In the genomic region with DNA sequence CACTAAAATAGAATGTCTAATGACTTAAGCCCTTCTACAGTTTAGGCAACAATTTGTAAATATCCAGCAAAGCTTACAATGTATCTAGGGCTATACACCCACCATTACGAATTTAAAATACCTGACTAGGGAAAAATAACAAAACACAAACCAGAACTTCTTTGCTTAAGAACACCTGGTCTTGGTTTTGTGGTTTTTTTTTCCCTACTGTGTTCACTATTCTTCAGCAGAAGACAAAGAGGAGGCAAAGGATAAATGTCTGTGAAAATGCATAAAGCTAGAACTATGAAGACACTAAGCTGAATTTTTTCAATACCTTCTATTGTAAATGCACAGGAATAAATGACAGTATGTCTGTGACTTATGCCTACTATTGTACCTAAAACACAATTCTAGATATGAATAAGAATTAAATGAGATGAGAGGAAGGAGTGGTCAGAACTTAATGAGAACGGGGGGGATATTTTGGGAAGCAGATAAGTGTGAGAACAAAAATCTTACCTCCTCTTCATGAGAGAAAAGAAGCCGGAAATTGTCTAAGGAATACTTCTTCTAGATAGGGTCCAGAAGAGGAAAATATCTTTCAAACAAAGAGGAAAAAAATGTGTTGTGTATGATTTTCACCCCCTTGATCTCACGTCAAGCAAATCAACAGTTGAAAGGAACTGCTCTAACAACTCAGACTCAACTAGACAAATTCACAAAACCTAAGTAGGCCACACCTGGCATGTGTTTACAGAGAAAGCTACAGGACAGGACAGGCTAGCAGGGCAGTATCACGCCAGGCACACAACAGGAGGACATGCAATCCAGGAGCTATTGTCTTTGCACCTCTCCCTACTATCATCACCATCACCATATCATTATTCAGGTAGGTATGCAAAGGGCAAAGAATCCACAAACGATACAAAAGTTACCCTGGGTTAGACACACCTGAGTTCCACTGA, we compare ENCODE assay signal across 11 cellular contexts.
DNase-seq lines count a peak whose midpoint lies in the region; ATAC-seq and TF ChIP-seq lines count a peak whose summit lies in the region.
"Had no signal": no experiment of that assay in that cellular context is flagged by ENCODE, and none has a peak within 500 bp of the region (broad histone marks: within the 10 kb centered on the region; RNA-seq: fewer than 3 reads in every experiment).

No MANE protein-coding gene starts in this region.

- peak overlapping the region; percentile 17 for H3K4me3 ChIP-seq in OCI-LY1 (ENCODE audit: low read depth, low read length, poor library complexity, severe bottlenecking)
- no peak overlapping the region for H3K4me3 ChIP-seq in endodermal cell (ENCODE audit: low read length)
- no peak overlapping the region for H3K4me3 ChIP-seq in transverse colon
- H3K4me3 ChIP-seq: vagina had no signal

- H4K20me1 ChIP-seq in OCI-LY1 (ENCODE audit: insufficient read depth, low read length) = no peaks in the 10 kb centered on the region

- in situ Hi-C loops in transverse colon (cut with MboI; ENCODE audit: low pct_ligation_motif_present in 1 of 4, low pct_unique_long_range_greater_than_20kb in 1 of 4, low sequenced_read_pairs in 3 of 4) = no loop called here

- peak overlapping the region in 1 of 2 donors; percentile 49 for H3K4me3 Mint-ChIP-seq in activated T-cell treated with anti-CD3 and anti-CD28 coated beads, Interleukin-2, amount 50 U/mL, for 72 hours
- H3K4me3 Mint-ChIP-seq in endodermal cell = no peak overlapping the region

- intact Hi-C loops in transverse colon (cut with DNase I; ENCODE audit: low total_unique reads) = no loop called here
- intact Hi-C loops in posterior vena cava (cut with DNase I) = no loop called here

- peaks cover 0 to 11% of the 10 kb centered on the region in 2 donors for H3K36me3 Mint-ChIP-seq in activated T-cell treated with anti-CD3 and anti-CD28 coated beads, Interleukin-2, amount 50 U/mL, for 72 hours (ENCODE audit: insufficient read depth in 2 of 2)
- peaks cover 11% of the 10 kb centered on the region for H3K36me3 Mint-ChIP-seq in endodermal cell (ENCODE audit: low read depth)

- H3K9me3 ChIP-seq in OCI-LY1 (ENCODE audit: low read length) (no peaks in the 10 kb centered on the region), endodermal cell (ENCODE audit: control insufficient read depth, low read length) (no peaks in the 10 kb centered on the region), transverse colon (no peaks in the 10 kb centered on the region)
- H3K9me3 ChIP-seq: vagina had no signal

- peaks cover 89% of the 10 kb centered on the region for H3K4me1 ChIP-seq in OCI-LY1 (ENCODE audit: insufficient read depth, low read length, severe bottlenecking)
- H3K4me1 ChIP-seq in endodermal cell (ENCODE audit: control insufficient read depth, insufficient read depth, low read length) = peaks cover 18% of the 10 kb centered on the region
- H3K4me1 ChIP-seq in transverse colon = peaks cover 18 to 62% (median 35%) of the 10 kb centered on the region in 4 donors

- TF ChIP-seq EP300 in transverse colon (IDR thresholded peaks at IDR 0.05; ENCODE audit: low read depth) = no peak

- no peak for TF ChIP-seq CTCF in OCI-LY1 (IDR thresholded peaks at IDR 0.05; ENCODE audit: low read length)
- no peak for TF ChIP-seq CTCF in endodermal cell (conservative IDR thresholded peaks at IDR 0.05)
- TF ChIP-seq CTCF in transverse colon (IDR thresholded peaks at IDR 0.05) = no peak

- H2AFZ ChIP-seq in OCI-LY1 (ENCODE audit: low read length) = no peak overlapping the region

- peak; percentile 33 to 50 for ATAC-seq in activated T-cell treated with anti-CD3 and anti-CD28 coated beads, Interleukin-2, amount 50 U/mL, for 72 hours (replicated peaks in 1 of 2)
- ATAC-seq in HG02870 (IDR thresholded peaks at IDR 0.05; ENCODE audit: unreplicated experiment) = no peak
- no peak for ATAC-seq in HG02973 (IDR thresholded peaks at IDR 0.05; ENCODE audit: unreplicated experiment)

- H3K27me3 Mint-ChIP-seq in activated T-cell treated with anti-CD3 and anti-CD28 coated beads, Interleukin-2, amount 50 U/mL, for 72 hours (ENCODE audit: low read depth) = no peaks in the 10 kb centered on the region
- no peaks in the 10 kb centered on the region for H3K27me3 Mint-ChIP-seq in endodermal cell (ENCODE audit: insufficient read depth)

- H3K27me3 ChIP-seq in OCI-LY1 (ENCODE audit: insufficient read depth, low read length) (no peaks in the 10 kb centered on the region), endodermal cell (ENCODE audit: control insufficient read depth, insufficient read depth, low read length, poor library complexity, severe bottlenecking) (no peaks in the 10 kb centered on the region), transverse colon (no peaks in the 10 kb centered on the region)
- H3K27me3 ChIP-seq: vagina had no signal

- WGBS in endodermal cell (ENCODE audit: insufficient coverage in 1 of 2, insufficient read length in 1 of 2), 2 experiments = 84% methylated on average over 5 of the region's 6 CpGs; no CpG with 5 or more reads in 1 of the 2 experiments
- WGBS in transverse colon (ENCODE audit: low coverage in 1 of 2), 2 donors = 49 to 62% methylated on average over 6 of the region's 6 CpGs

- H3K9ac ChIP-seq in OCI-LY1 (ENCODE audit: low read length) (no peak overlapping the region; the same call in 1 of the 2 replicates), endodermal cell (ENCODE audit: extremely low read depth, low read length, poor library complexity, severe bottlenecking) (no peak overlapping the region)

- H3K4me2 ChIP-seq in OCI-LY1 (ENCODE audit: low read length) = peak overlapping the region; percentile 38

- H3K36me3 ChIP-seq in OCI-LY1 (ENCODE audit: insufficient read depth, low read length) (no peaks in the 10 kb centered on the region), endodermal cell (ENCODE audit: control insufficient read depth, insufficient read depth, low read length) (peaks cover 18% of the 10 kb centered on the region), transverse colon (no peaks in the 10 kb centered on the region)
- H3K36me3 ChIP-seq: vagina had no signal

- peaks cover 76% of the 10 kb centered on the region for H3K4me1 Mint-ChIP-seq in activated T-cell treated with anti-CD3 and anti-CD28 coated beads, Interleukin-2, amount 50 U/mL, for 72 hours (ENCODE audit: low read depth)
- peaks cover 62% of the 10 kb centered on the region for H3K4me1 Mint-ChIP-seq in endodermal cell

- peak overlapping the region; percentile 62 for H3K27ac Mint-ChIP-seq in activated T-cell treated with anti-CD3 and anti-CD28 coated beads, Interleukin-2, amount 50 U/mL, for 72 hours
- H3K27ac Mint-ChIP-seq in endodermal cell = peak overlapping the region; percentile 82

- no peak for TF ChIP-seq POLR2A in transverse colon (IDR thresholded peaks at IDR 0.05)

- H3K9me3 Mint-ChIP-seq in activated T-cell treated with anti-CD3 and anti-CD28 coated beads, Interleukin-2, amount 50 U/mL, for 72 hours = peaks cover 0 to 3% of the 10 kb centered on the region in 2 donors
- H3K9me3 Mint-ChIP-seq in endodermal cell = no peaks in the 10 kb centered on the region

- H3K27ac ChIP-seq in OCI-LY1 (ENCODE audit: low read depth, low read length, poor library complexity, severe bottlenecking) (peak overlapping the region; percentile 90), endodermal cell (ENCODE audit: low read depth, low read length) (no peak overlapping the region), transverse colon (peak overlapping the region; percentile 14 to 69 (median 40))
- H3K27ac ChIP-seq: vagina had no signal

- H3F3A ChIP-seq in OCI-LY1 (ENCODE audit: insufficient read depth, low read length) = peaks cover 14% of the 10 kb centered on the region

- DNase-seq in activated T-cell treated with anti-CD3 and anti-CD28 coated beads, Interleukin-2, amount 50 U/mL, for 72 hours = no peak
- DNase-seq in activated T-cell treated with anti-CD3 and anti-CD28 coated beads for 4 hours (no peak), endodermal cell (no peak), transverse colon (no peak), posterior vena cava (ENCODE audit: low spot score) (no peak)
- DNase-seq: aorta, occipital lobe had no signal

- no peaks in the 10 kb centered on the region for H3K9me2 ChIP-seq in OCI-LY1 (ENCODE audit: low read depth, low read length)

- peaks cover 93% of the 10 kb centered on the region for H3K79me2 ChIP-seq in OCI-LY1 (ENCODE audit: insufficient read depth, low read length)

Comparison
In these comparisons a context has a peak if more than half of its experiments do, and no peak if none do; other contexts are left out.
1. ATAC-seq: peak in activated T-cell treated with anti-CD3 and anti-CD28 coated beads, Interleukin-2, amount 50 U/mL, for 72 hours (2 of 2); none in HG02870 (single experiment) and HG02973 (single experiment).